14 cellular contexts compared by ENCODE assay signal in the genomic region with DNA sequence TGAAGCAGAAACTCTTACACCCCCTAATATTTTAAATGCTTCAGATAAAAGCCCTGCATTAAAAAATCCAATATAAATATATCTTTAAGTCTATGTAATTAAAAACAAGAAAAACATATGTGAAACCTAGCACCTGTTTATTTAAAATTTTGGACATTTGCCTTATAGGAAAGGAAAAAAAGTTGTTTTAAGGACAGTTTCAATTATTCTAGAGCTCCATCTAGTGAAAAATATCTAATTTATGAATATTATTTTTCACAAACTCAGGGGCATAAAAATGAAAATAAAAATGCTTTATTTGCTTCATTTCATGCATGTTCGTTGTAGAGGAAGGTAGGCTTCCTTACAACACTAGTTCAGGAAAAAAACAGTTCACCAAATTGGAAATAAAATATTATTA. TPM values are rescaled to one million over a fixed set of nuclear protein-coding genes. Genes with fewer than 3 reads are reported as not detected.
DNase-seq lines count a peak whose midpoint lies in the region; ATAC-seq and TF ChIP-seq lines count a peak whose summit lies in the region.
"Had no signal": no experiment of that assay in that cellular context is flagged by ENCODE, and none has a peak within 500 bp of the region (broad histone marks: within the 10 kb centered on the region; RNA-seq: fewer than 3 reads in every experiment).

No MANE protein-coding gene starts in this region.

- H3K27me3 ChIP-seq in heart left ventricle (no peaks in the 10 kb centered on the region), right atrium auricular region (no peaks in the 10 kb centered on the region), Panc1 (ENCODE audit: control insufficient read depth, insufficient read depth, low read length) (no peaks in the 10 kb centered on the region), tibial nerve (peaks cover 0 to 6% of the 10 kb centered on the region in 2 donors)
- H3K27me3 ChIP-seq: vagina had no signal

- H3K27ac Mint-ChIP-seq in stimulated activated memory B cell treated with anti-CD40 and anti-IgM and Interleukin-4, amounts not matched to agents 10 μg/mL and 1 μg/mL and 100 μg/mL, for 72 hours = no peak overlapping the region
- H3K27ac Mint-ChIP-seq: activated T-helper 2 cell treated with anti-CD3 and anti-CD28 coated beads, Interferon-gamma antibody, Interleukin-2, Interleukin-4, amounts not matched to agents 10 μg/mL and 5 μg/mL and 100 μg/mL, durations not matched to agents 14 hours and 24 hours and 36 hours had no signal

- no peak for ATAC-seq in heart left ventricle
- no peak for ATAC-seq in Panc1
- ATAC-seq in GM18867 (IDR thresholded peaks at IDR 0.05; ENCODE audit: unreplicated experiment) = no peak
- no peak for ATAC-seq in stimulated activated memory B cell treated with anti-CD40 and anti-IgM and Interleukin-4, amounts not matched to agents 10 μg/mL and 1 μg/mL and 100 μg/mL, for 72 hours

- DNase-seq in heart left ventricle = no peak
- no peak for DNase-seq in right atrium auricular region (ENCODE audit: low spot score)
- DNase-seq in Panc1 (ENCODE audit: low read depth, low spot score) = no peak
- DNase-seq in fibroblast of gingiva (ENCODE audit: low read depth) = peak; percentile 7
- DNase-seq in tibial nerve (ENCODE audit: low spot score in 2 of 2) = no peak
- DNase-seq in HEK293T (ENCODE audit: extremely low spot score) = no peak
- DNase-seq: DMS79; stimulated activated CD8-positive, alpha-beta memory T cell treated with anti-CD3 and anti-CD28 coated beads, Interleukin-4, amount 100 ng/mL, for 48 hours had no signal

- H3K4me3 ChIP-seq in heart left ventricle (no peak overlapping the region), right atrium auricular region (no peak overlapping the region), Panc1 (ENCODE audit: low read depth in 2 of 2, low read length in 2 of 2) (no peak overlapping the region), tibial nerve (no peak overlapping the region)
- H3K4me3 ChIP-seq: vagina had no signal

- in situ Hi-C loops in Panc1 (cut with HindIII; ENCODE audit: low pct_unique_long_range_greater_than_20kb, low sequenced_read_pairs) = no loop called here

- no peak for TF ChIP-seq POLR2A in heart left ventricle (IDR thresholded peaks at IDR 0.05)
- no peak for TF ChIP-seq POLR2A in tibial nerve (IDR thresholded peaks at IDR 0.05)

- no peak for TF ChIP-seq EP300 in tibial nerve (IDR thresholded peaks at IDR 0.05)

- no peaks in the 10 kb centered on the region for H3K36me3 Mint-ChIP-seq in stimulated activated memory B cell treated with anti-CD40 and anti-IgM and Interleukin-4, amounts not matched to agents 10 μg/mL and 1 μg/mL and 100 μg/mL, for 72 hours

- H3K4me1 ChIP-seq in heart left ventricle (peaks cover 0 to 14% (median under 1%) of the 10 kb centered on the region in 12 donors), right atrium auricular region (peaks cover 0 to 14% of the 10 kb centered on the region in 2 donors), Panc1 (ENCODE audit: control insufficient read depth, insufficient read depth, low read length) (peaks cover 4% of the 10 kb centered on the region; the same call in 1 of the 2 replicates), tibial nerve (no peaks in the 10 kb centered on the region)
- H3K4me1 ChIP-seq: vagina had no signal

- H3K4me3 Mint-ChIP-seq in stimulated activated memory B cell treated with anti-CD40 and anti-IgM and Interleukin-4, amounts not matched to agents 10 μg/mL and 1 μg/mL and 100 μg/mL, for 72 hours = no peak overlapping the region

- H3K27ac ChIP-seq in heart left ventricle (no peak overlapping the region), right atrium auricular region (no peak overlapping the region), Panc1 (ENCODE audit: low read length) (no peak overlapping the region), tibial nerve (no peak overlapping the region)
- H3K27ac ChIP-seq: vagina had no signal

- intact Hi-C loops in heart left ventricle (cut with DNase I) = loop anchor here in 9 of 10 donors (2.0 to 10.0 kb wide), 4 partner anchors 265 to 348 kb away; partner anchors contain the start of gene ARHGAP21 (in 2 of the 9)
- intact Hi-C loops in Panc1 (cut with micrococcal nuclease; ENCODE audit: unreplicated experiment) = loop anchor here (10.0 kb wide), 1 partner anchor 345 kb away; no protein-coding TSS in a partner anchor

- TF ChIP-seq CTCF in heart left ventricle (IDR thresholded peaks at IDR 0.05) = peak in 8 of 12 donors; percentile 11 to 53 (median 38)
- peak in 1 of 2 donors; percentile 48 for TF ChIP-seq CTCF in right atrium auricular region (IDR thresholded peaks at IDR 0.05)
- peak; percentile 16; the same call in 1 of the 2 replicates for TF ChIP-seq CTCF in Panc1 (IDR thresholded peaks at IDR 0.05)
- peak; percentile 8 to 38 (median 17) for TF ChIP-seq CTCF in tibial nerve (IDR thresholded peaks at IDR 0.05)

- H3K27me3 Mint-ChIP-seq in stimulated activated memory B cell treated with anti-CD40 and anti-IgM and Interleukin-4, amounts not matched to agents 10 μg/mL and 1 μg/mL and 100 μg/mL, for 72 hours = no peaks in the 10 kb centered on the region

- POLR2A ChIA-PET in Panc1 (lab: Charles Lee) (interaction anchor here (0.7 kb wide), 1 partner anchor 320 kb away, joined by 3 read pairs; no protein-coding TSS in a partner anchor), HEK293T (lab: Yijun Ruan, JAX) (no interaction called here)

- 36 to 48% (median 45%) methylated on average over 1 of the region's 1 CpG for WGBS in heart left ventricle, 4 donors
- 5 to 15% methylated on average over 1 of the region's 1 CpG for WGBS in tibial nerve, 2 donors

- CTCF ChIA-PET in Panc1 (lab: Charles Lee) (no interaction called here), HEK293T (lab: Yijun Ruan, JAX) (interaction anchor here (0.6 to 1.0 kb wide), 3 partner anchors 372 to 538 kb away, joined by 3 to 4 read pairs (median 4); no protein-coding TSS in a partner anchor)

- no peaks in the 10 kb centered on the region for H3K4me1 Mint-ChIP-seq in stimulated activated memory B cell treated with anti-CD40 and anti-IgM and Interleukin-4, amounts not matched to agents 10 μg/mL and 1 μg/mL and 100 μg/mL, for 72 hours

- BruUV-seq in Panc1 (replicated peaks; lab: Mats Ljungman, UMichigan) = no TSS peak

- H3K36me3 ChIP-seq in heart left ventricle = no peaks in the 10 kb centered on the region
- H3K36me3 ChIP-seq in right atrium auricular region = no peaks in the 10 kb centered on the region
- H3K36me3 ChIP-seq in Panc1 (ENCODE audit: control insufficient read depth, insufficient read depth, low read length) = no peaks in the 10 kb centered on the region
- H3K36me3 ChIP-seq in tibial nerve = no peaks in the 10 kb centered on the region
- H3K36me3 ChIP-seq: vagina had no signal

- no peaks in the 10 kb centered on the region for H3K9me3 Mint-ChIP-seq in stimulated activated memory B cell treated with anti-CD40 and anti-IgM and Interleukin-4, amounts not matched to agents 10 μg/mL and 1 μg/mL and 100 μg/mL, for 72 hours
- H3K9me3 Mint-ChIP-seq: activated T-helper 2 cell treated with anti-CD3 and anti-CD28 coated beads, Interferon-gamma antibody, Interleukin-2, Interleukin-4, amounts not matched to agents 10 μg/mL and 5 μg/mL and 100 μg/mL, durations not matched to agents 14 hours and 24 hours and 36 hours had no signal

- no peaks in the 10 kb centered on the region for H3K9me3 ChIP-seq in heart left ventricle
- no peaks in the 10 kb centered on the region for H3K9me3 ChIP-seq in right atrium auricular region
- H3K9me3 ChIP-seq in Panc1 (ENCODE audit: control insufficient read depth, insufficient read depth, low read depth, low read length) = no peaks in the 10 kb centered on the region
- no peaks in the 10 kb centered on the region for H3K9me3 ChIP-seq in tibial nerve
- H3K9me3 ChIP-seq: vagina had no signal

TF ChIP-seq in HEK293T, 16 proteins besides CTCF, POLR2A, EP300 and RAD21:
- TF ChIP-seq SUZ12 (IDR thresholded peaks at IDR 0.05) (no peak), CTBP1 (IDR thresholded peaks at IDR 0.05; ENCODE audit: borderline replicate concordance) (no peak), ZNF384 (IDR thresholded peaks at IDR 0.05) (no peak), FOXK2 (IDR thresholded peaks at IDR 0.05) (no peak), TARDBP (IDR thresholded peaks at IDR 0.05) (no peak), SP1 (IDR thresholded peaks at IDR 0.05) (no peak)

RNA-seq across cellular contexts. Expression of gene ENKUR, which starts 26.1 kb away (rescaled TPM):
- total RNA-seq in heart left ventricle (under 1 TPM in 3 of 9 donors, not detected in 6; 0.12 to 0.20 (median 0.18) TPM), right atrium auricular region (not detected), Panc1 (2021; ENCODE audit: unreplicated experiment) (0.13 TPM), tibial nerve (not detected)
- polyA plus RNA-seq in heart left ventricle = under 1 TPM in 1 of 2 donors, not detected in 1; 0.19 TPM
- not detected for polyA plus RNA-seq in Panc1 (2012; ENCODE audit: insufficient read length)
- total RNA-seq: activated T-helper 2 cell treated with anti-CD3 and anti-CD28 coated beads, Interferon-gamma antibody, Interleukin-2, Interleukin-4, amounts not matched to agents 10 μg/mL and 5 μg/mL and 100 μg/mL, durations not matched to agents 14 hours and 24 hours and 36 hours; H4; posterior vena cava; vagina had no signal

RNA-seq across cellular contexts. Expression of gene THNSL1, which starts 26.5 kb away (rescaled TPM):
- 1 to 10 TPM; 1.9 to 6.9 (median 4.1) TPM for total RNA-seq in heart left ventricle
- polyA plus RNA-seq in heart left ventricle = 1 to 10 TPM; 2.2 to 2.7 TPM
- 1 to 10 TPM; 1.1 to 2.1 TPM for total RNA-seq in right atrium auricular region
- total RNA-seq in Panc1 (2021; ENCODE audit: unreplicated experiment) = 3.0 TPM
- polyA plus RNA-seq in Panc1 (2012; ENCODE audit: insufficient read length) = 2.4 TPM
- 1 to 10 TPM; 1.5 to 2.7 (median 1.8) TPM for total RNA-seq in tibial nerve

RNA-seq across cellular contexts. Expression of gene PRTFDC1, which starts 37.5 kb away (rescaled TPM):
- total RNA-seq in heart left ventricle (10 to 100 TPM in 1 of 9 donors, 1 to 10 TPM in 8; 1.9 to 13.1 (median 4.6) TPM), right atrium auricular region (1 to 10 TPM; 4.0 to 5.6 TPM), Panc1 (2021; ENCODE audit: unreplicated experiment) (3.0 TPM), tibial nerve (1 to 10 TPM in 3 of 4 donors, under 1 TPM in 1; 0.78 to 5.7 (median 1.3) TPM)
- polyA plus RNA-seq in heart left ventricle = 1 to 10 TPM; 3.3 to 5.2 TPM
- polyA plus RNA-seq in Panc1 (2012; ENCODE audit: insufficient read length) = 3.5 TPM
